ENCODE assay signal across 13 cellular contexts in genomic region chr14:22572562-22573058, GRCh38. TPM values are rescaled to one million over a fixed set of nuclear protein-coding genes. Genes with fewer than 3 reads are reported as not detected.
DNase-seq lines count a peak whose midpoint lies in the region; TF ChIP-seq lines count a peak whose summit lies in the region.
"Had no signal": no experiment of that assay in that cellular context is flagged by ENCODE, and none has a peak within 500 bp of the region (broad histone marks: within the 10 kb centered on the region; RNA-seq: fewer than 3 reads in every experiment).

No MANE protein-coding gene starts in this region.

- peaks cover 28% of the 10 kb centered on the region for H3K36me3 Mint-ChIP-seq in chondrocyte (ENCODE audit: low read depth)

- no peaks in the 10 kb centered on the region for H3K9me3 Mint-ChIP-seq in chondrocyte (ENCODE audit: low read depth)
- H3K9me3 Mint-ChIP-seq: brain had no signal

- H3K27me3 Mint-ChIP-seq in chondrocyte (ENCODE audit: low read depth) = no peaks in the 10 kb centered on the region
- H3K27me3 Mint-ChIP-seq: brain had no signal

- no peak for TF ChIP-seq CTCF in chondrocyte (IDR thresholded peaks at IDR 0.05)

- peaks cover 45% of the 10 kb centered on the region for H3K4me1 Mint-ChIP-seq in chondrocyte (ENCODE audit: low read depth)

- peak overlapping the region; percentile 87 for H3K27ac Mint-ChIP-seq in chondrocyte (ENCODE audit: unreplicated experiment)

- peak; percentile 74 for DNase-seq in EH (ENCODE audit: low read depth)
- peak; percentile 93 for DNase-seq in NCI-H226
- DNase-seq in chondrocyte (ENCODE audit: low spot score) = no peak
- DNase-seq in non-pigmented ciliary epithelial cell (ENCODE audit: low read depth) = peak; percentile 70
- no peak for DNase-seq in DMS 273 (lab: John Stamatoyannopoulos, UW; ENCODE audit: unreplicated experiment)
- no peak for DNase-seq in NCI-H2171 treated with DMSO at 0.1 percent for 48 hours (lab: John Stamatoyannopoulos, UW)
- no peak for DNase-seq in activated CD4-positive, alpha-beta T cell treated with anti-CD3 and anti-CD28 coated beads, Interleukin-2, amount 50 U/mL, for 48 hours
- DNase-seq: GF-D8; NCI-H526 treated with DMSO at 0.1 percent for 48 hours; occipital lobe; stimulated activated CD4-positive, alpha-beta T cell treated with anti-CD3 and anti-CD28 coated beads, Interleukin-4, amount 100 ng/mL, for 4 hours; testis had no signal

- H3K4me3 Mint-ChIP-seq in chondrocyte (ENCODE audit: unreplicated experiment) = no peak overlapping the region
- H3K4me3 Mint-ChIP-seq: brain had no signal

RNA-seq across cellular contexts. Expression of gene DAD1, which starts 16.4 kb away (rescaled TPM):
- total RNA-seq in chondrocyte = 248 to 266 TPM (median 253 TPM) in 3 replicates

RNA-seq across cellular contexts. Expression of gene ABHD4, which starts 25.5 kb away (rescaled TPM):
- 52.1 to 89.9 TPM (median 88.0 TPM) in 3 replicates for total RNA-seq in chondrocyte

Comparison
In these comparisons a context has a peak if more than half of its experiments do, and no peak if none do; other contexts are left out.
1. DNase-seq: peak in EH (single experiment), NCI-H226 (single experiment) and non-pigmented ciliary epithelial cell (single experiment); none in chondrocyte (single experiment), DMS 273 (single experiment), NCI-H2171 treated with DMSO at 0.1 percent for 48 hours (single experiment) and activated CD4-positive, alpha-beta T cell treated with anti-CD3 and anti-CD28 coated beads, Interleukin-2, amount 50 U/mL, for 48 hours (0 of 2).